Comparison of ENCODE assay signal across 18 cellular contexts in genomic region chr7:106231856-106232490, GRCh38. TPM values are rescaled to one million over a fixed set of nuclear protein-coding genes. Genes with fewer than 3 reads are reported as not detected.
DNase-seq lines count a peak whose midpoint lies in the region; ATAC-seq, FAIRE-seq and TF ChIP-seq lines count a peak whose summit lies in the region.
"Had no signal": no experiment of that assay in that cellular context is flagged by ENCODE, and none has a peak within 500 bp of the region (broad histone marks: within the 10 kb centered on the region; RNA-seq: fewer than 3 reads in every experiment).

No MANE protein-coding gene starts in this region.

- H3K9me3 ChIP-seq in liver (ENCODE audit: control insufficient read depth in 4 of 4, low read length in 3 of 4) (no peaks in the 10 kb centered on the region), HepG2 (ENCODE audit: low read length) (no peaks in the 10 kb centered on the region), mesenchymal stem cell (ENCODE audit: control insufficient read depth, low read length) (no peaks in the 10 kb centered on the region)
- H3K9me3 ChIP-seq: Caco-2, HAP-1 had no signal

- H3K4ac ChIP-seq in mesenchymal stem cell (ENCODE audit: low read depth in 1 of 2, low read length in 2 of 2): no peak overlapping the region

- no peak for DNase-seq in HepG2 (ENCODE audit: low spot score)
- DNase-seq in brain microvascular endothelial cell: peak; percentile 12
- no peak for DNase-seq in mesenchymal stem cell
- DNase-seq in natural killer cell treated with Interleukin-12 subunit alpha and Interleukin-12 subunit beta and Interleukin-15 and Interleukin-18, amount 100 ng/mL, for 72 hours (ENCODE audit: low spot score): no peak
- no peak for DNase-seq in COR-L47 (lab: John Stamatoyannopoulos, UW)
- DNase-seq: Caco-2; CD8-positive, alpha-beta T cell; DND-41; GOT3; IMR-90 had no signal

- no peak for FAIRE-seq in HepG2 (lab: Jason Lieb, UNC)
- FAIRE-seq: G401.6, GM12891 had no signal

- no peak overlapping the region for H2BK120ac ChIP-seq in mesenchymal stem cell (ENCODE audit: low read depth, low read length)

- no peak overlapping the region for H3K27ac Mint-ChIP-seq in natural killer cell treated with Interleukin-12 subunit alpha and Interleukin-12 subunit beta and Interleukin-15 and Interleukin-18, amount 100 ng/mL, for 72 hours
- H3K27ac Mint-ChIP-seq: CD14-positive monocyte; CD8-positive, alpha-beta T cell had no signal

- H3K4me3 ChIP-seq in liver (ENCODE audit: low read depth in 1 of 3, low read length in 3 of 3) (no peak overlapping the region), HepG2 (replicated peaks in 1 of 3; ENCODE audit: insufficient read depth in 1 of 3, low read depth in 2 of 3, low read length in 3 of 3) (no peak overlapping the region), brain microvascular endothelial cell (ENCODE audit: low read depth, low read length) (no peak overlapping the region), mesenchymal stem cell (ENCODE audit: insufficient read depth in 1 of 2, low read depth in 1 of 2, low read length in 2 of 2) (no peak overlapping the region)
- H3K4me3 ChIP-seq: HAP-1 had no signal

- H4K20me1 ChIP-seq in HepG2 (ENCODE audit: insufficient read depth, low read length): no peaks in the 10 kb centered on the region

- in situ Hi-C loops in HepG2 (cut with HindIII; ENCODE audit: extremely low pct_ligation_motif_present, low pct_unique_long_range_greater_than_20kb): no loop called here
- in situ Hi-C loops in brain microvascular endothelial cell (cut with HindIII; ENCODE audit: low pct_ligation_motif_present, low sequenced_read_pairs): no loop called here

- intact Hi-C loops in HepG2 (cut with micrococcal nuclease; ENCODE audit: unreplicated experiment): no loop called here

- no peak for TF ChIP-seq EP300 in HepG2 (IDR thresholded peaks at IDR 0.05; ENCODE audit: low read depth in 2 of 2, low read length in 2 of 2)
- no peak for TF ChIP-seq EP300 in HepG2 (CRISPR knock-in tag; IDR thresholded peaks at IDR 0.05; ENCODE audit: borderline replicate concordance)

- TF ChIP-seq CTCF in liver (IDR thresholded peaks at IDR 0.05; ENCODE audit: low read depth, low read length, missing input control): no peak
- no peak for TF ChIP-seq CTCF in HepG2 (CRISPR knock-in tag; IDR thresholded peaks at IDR 0.05)
- no peak for TF ChIP-seq CTCF in brain microvascular endothelial cell (IDR thresholded peaks at IDR 0.05; ENCODE audit: low read depth, low read length, missing control alignments)

- no peak for TF ChIP-seq RAD21 in liver (IDR thresholded peaks at IDR 0.05)
- no peak for TF ChIP-seq RAD21 in HepG2 (CRISPR knock-in tag; IDR thresholded peaks at IDR 0.05)

- TF ChIP-seq POLR2A in HepG2 (IDR thresholded peaks at IDR 0.05; ENCODE audit: insufficient read depth in 1 of 2, low read depth in 2 of 2, low read length in 2 of 2): no peak

- ATAC-seq in HepG2 (no peak), HG02840 (IDR thresholded peaks at IDR 0.05; ENCODE audit: low FRiP score, unreplicated experiment) (no peak), esophagus mucosa (no peak)
- no peak for ATAC-seq in natural killer cell treated with Interleukin-12 subunit alpha and Interleukin-12 subunit beta and Interleukin-15 and Interleukin-18, amount 100 ng/mL, for 72 hours
- ATAC-seq: CD8-positive, alpha-beta T cell had no signal

- no peak overlapping the region for H3K4me3 Mint-ChIP-seq in natural killer cell treated with Interleukin-12 subunit alpha and Interleukin-12 subunit beta and Interleukin-15 and Interleukin-18, amount 100 ng/mL, for 72 hours
- H3K4me3 Mint-ChIP-seq: CD14-positive monocyte; CD8-positive, alpha-beta T cell had no signal

- no peaks in the 10 kb centered on the region for H3K79me1 ChIP-seq in mesenchymal stem cell (replicated peaks; ENCODE audit: low read length, poor library complexity, severe bottlenecking)

- H2AK5ac ChIP-seq in mesenchymal stem cell (ENCODE audit: low read length, severe bottlenecking): no peak overlapping the region

- H3K4me1 ChIP-seq in liver (ENCODE audit: control insufficient read depth in 4 of 4, insufficient read depth in 4 of 4, low read length in 3 of 4): peaks cover 0 to 5% (median 2%) of the 10 kb centered on the region in 4 donors
- no peaks in the 10 kb centered on the region for H3K4me1 ChIP-seq in HepG2 (ENCODE audit: insufficient read depth, low read length)
- peaks cover 4% of the 10 kb centered on the region for H3K4me1 ChIP-seq in mesenchymal stem cell (ENCODE audit: control insufficient read depth, insufficient read depth, low read depth, low read length)
- H3K4me1 ChIP-seq: Caco-2, HAP-1 had no signal

- no peaks in the 10 kb centered on the region for H3K79me2 ChIP-seq in HepG2 (ENCODE audit: insufficient read depth, low read length)

- H2AFZ ChIP-seq in HepG2 (ENCODE audit: low read length): no peak overlapping the region
- H2AFZ ChIP-seq in mesenchymal stem cell (ENCODE audit: low read depth, low read length): no peak overlapping the region

- peak overlapping the region; percentile 53 for H2BK5ac ChIP-seq in mesenchymal stem cell (ENCODE audit: low read depth, low read length, poor library complexity, severe bottlenecking)

- POLR2A ChIA-PET in HepG2 (lab: Yijun Ruan, JAX): no interaction called here

- peaks cover 18 to 47% of the 10 kb centered on the region in 2 donors for H3K27me3 Mint-ChIP-seq in natural killer cell treated with Interleukin-12 subunit alpha and Interleukin-12 subunit beta and Interleukin-15 and Interleukin-18, amount 100 ng/mL, for 72 hours

- H3K27ac ChIP-seq in liver (ENCODE audit: low read depth in 1 of 2, low read length in 2 of 2) (no peak overlapping the region), HepG2 (ENCODE audit: extremely low read length, insufficient read depth, low read length) (no peak overlapping the region), brain microvascular endothelial cell (no peak overlapping the region), mesenchymal stem cell (ENCODE audit: low read length, poor library complexity, severe bottlenecking) (peak overlapping the region; percentile 75)
- H3K27ac ChIP-seq: 22Rv1 had no signal

- H3K9me3 Mint-ChIP-seq in natural killer cell treated with Interleukin-12 subunit alpha and Interleukin-12 subunit beta and Interleukin-15 and Interleukin-18, amount 100 ng/mL, for 72 hours: no peaks in the 10 kb centered on the region
- H3K9me3 Mint-ChIP-seq: CD8-positive, alpha-beta T cell had no signal

- no peaks in the 10 kb centered on the region for H3K36me3 Mint-ChIP-seq in natural killer cell treated with Interleukin-12 subunit alpha and Interleukin-12 subunit beta and Interleukin-15 and Interleukin-18, amount 100 ng/mL, for 72 hours
- H3K36me3 Mint-ChIP-seq: CD14-positive monocyte; CD8-positive, alpha-beta T cell had no signal

- 59% methylated on average over 7 of the region's 7 CpGs for WGBS in liver
- 45% methylated on average over 7 of the region's 7 CpGs for WGBS in HepG2 (ENCODE audit: low lambda C conversion rate)
- 94% methylated on average over 7 of the region's 7 CpGs for WGBS in mesenchymal stem cell

- no peak overlapping the region for H3K14ac ChIP-seq in mesenchymal stem cell (ENCODE audit: low read length in 2 of 2)

- H3K4me2 ChIP-seq in HepG2 (ENCODE audit: low read depth, low read length): no peak overlapping the region
- peak overlapping the region; percentile 6 for H3K4me2 ChIP-seq in mesenchymal stem cell (ENCODE audit: low read length, poor library complexity, severe bottlenecking)

- no peak overlapping the region for H3K23ac ChIP-seq in mesenchymal stem cell (ENCODE audit: low read length in 2 of 2)

- no peaks in the 10 kb centered on the region for H3K36me3 ChIP-seq in liver (ENCODE audit: control insufficient read depth in 4 of 4, insufficient read depth in 3 of 4, low read depth in 1 of 4, low read length in 3 of 4)
- H3K36me3 ChIP-seq in HepG2 (replicated peaks in 1 of 2; ENCODE audit: control insufficient read depth in 1 of 2, insufficient read depth in 2 of 2, low read length in 2 of 2): no peaks in the 10 kb centered on the region
- no peaks in the 10 kb centered on the region for H3K36me3 ChIP-seq in brain microvascular endothelial cell (replicated peaks)
- H3K36me3 ChIP-seq in mesenchymal stem cell (ENCODE audit: control insufficient read depth in 1 of 2, insufficient read depth in 2 of 2, low read depth in 1 of 2, low read length in 2 of 2): no peaks in the 10 kb centered on the region
- H3K36me3 ChIP-seq: HAP-1 had no signal

- H3K27me3 ChIP-seq in liver (ENCODE audit: control insufficient read depth in 4 of 4, insufficient read depth in 4 of 4, low read length in 3 of 4) (no peaks in the 10 kb centered on the region), HepG2 (ENCODE audit: control insufficient read depth in 1 of 2, insufficient read depth in 2 of 2, low read length in 2 of 2) (no peaks in the 10 kb centered on the region), brain microvascular endothelial cell (replicated peaks) (no peaks in the 10 kb centered on the region), mesenchymal stem cell (ENCODE audit: control insufficient read depth in 1 of 2, insufficient read depth in 1 of 2, low read length in 2 of 2) (no peaks in the 10 kb centered on the region)

- BruUV-seq in HepG2 (replicated peaks; lab: Mats Ljungman, UMichigan): no TSS peak

- H3K9ac ChIP-seq in liver (ENCODE audit: low read depth in 1 of 2, low read length in 2 of 2): no peak overlapping the region
- no peak overlapping the region for H3K9ac ChIP-seq in HepG2 (ENCODE audit: insufficient read depth, low read depth, low read length)
- H3K9ac ChIP-seq in mesenchymal stem cell (ENCODE audit: low read length): no peak overlapping the region

- no peaks in the 10 kb centered on the region for H3K4me1 Mint-ChIP-seq in natural killer cell treated with Interleukin-12 subunit alpha and Interleukin-12 subunit beta and Interleukin-15 and Interleukin-18, amount 100 ng/mL, for 72 hours (ENCODE audit: low read depth in 2 of 2)
- H3K4me1 Mint-ChIP-seq: CD14-positive monocyte had no signal

- no peak overlapping the region for H3K18ac ChIP-seq in mesenchymal stem cell (ENCODE audit: low read depth in 1 of 2, low read length in 2 of 2)

- H4K8ac ChIP-seq in mesenchymal stem cell (ENCODE audit: low read length): no peak overlapping the region

- H2BK12ac ChIP-seq in mesenchymal stem cell (ENCODE audit: low read length in 2 of 2): no peak overlapping the region

- H2BK15ac ChIP-seq in mesenchymal stem cell (ENCODE audit: low read depth, poor library complexity, severe bottlenecking): no peak overlapping the region

- CTCF ChIA-PET in HepG2 (lab: Yijun Ruan, JAX; ENCODE audit: low intra/inter-chr PET ratio, low total read pairs): no interaction called here

- H4K91ac ChIP-seq in mesenchymal stem cell (ENCODE audit: low read length): no peak overlapping the region

RNA-seq across cellular contexts. Expression of gene NAMPT, which starts 52.8 kb away (rescaled TPM):
- total RNA-seq in liver: 100 to 1,000 TPM in 1 of 2 donors, 10 to 100 TPM in 1; 20.8 to 444 TPM
- polyA plus RNA-seq in liver: 100 to 1,000 TPM; 134 to 185 TPM
- total RNA-seq in HepG2 (2016; rRNA removed; fragmentation: Illumina TruSeq; extraction: Trizol): 67.7 and 105 TPM in 2 replicates
- total RNA-seq in HepG2 (2016; cell fraction: cytosol; rRNA removed; fragmentation: Illumina TruSeq; extraction: Trizol; ENCODE audit: low read depth): 13.0 and 13.4 TPM in 2 replicates
- total RNA-seq in HepG2 (2016; cell fraction: insoluble cytoplasmic fraction; rRNA removed; fragmentation: Illumina TruSeq; extraction: Trizol): 64.2 and 94.5 TPM in 2 replicates
- total RNA-seq in HepG2 (2016; cell fraction: membrane; rRNA removed; fragmentation: Illumina TruSeq; extraction: Trizol): 33.7 and 41.5 TPM in 2 replicates
- total RNA-seq in HepG2 (2016; cell fraction: nucleus; rRNA removed; fragmentation: Illumina TruSeq; extraction: Trizol): 43.1 and 45.4 TPM in 2 replicates
- 10.4 and 15.8 TPM in 2 replicates for polyA plus RNA-seq in HepG2 (2011; rRNA removed)
- 6.9 and 10.2 TPM in 2 replicates for polyA plus RNA-seq in HepG2 (2011; cell fraction: cytosol; rRNA removed)
- 4.5 and 9.2 TPM in 2 replicates for polyA plus RNA-seq in HepG2 (2011; cell fraction: nucleus; rRNA removed)
- polyA plus RNA-seq in HepG2 (2012): 32.6 and 38.7 TPM in 2 replicates
- 7.8 and 8.1 TPM in 2 replicates for polyA plus RNA-seq in HepG2 (2016; cell fraction: cytosol; fragmentation: Illumina TruSeq; extraction: Trizol; ENCODE audit: low read depth)
- polyA plus RNA-seq in HepG2 (2016; cell fraction: insoluble cytoplasmic fraction; fragmentation: Illumina TruSeq; extraction: Trizol; ENCODE audit: low read depth): 74.3 and 76.8 TPM in 2 replicates
- polyA plus RNA-seq in HepG2 (2016; cell fraction: membrane; fragmentation: Illumina TruSeq; extraction: Trizol; ENCODE audit: low read depth): 14.5 and 16.2 TPM in 2 replicates
- polyA plus RNA-seq in HepG2 (2016; cell fraction: nucleus; fragmentation: Illumina TruSeq; extraction: Trizol; ENCODE audit: insufficient read depth, low read depth): 23.2 and 29.2 TPM in 2 replicates
- 7.5 and 29.2 TPM in 2 replicates for polyA minus RNA-seq in HepG2 (2011; rRNA and poly(A)+ RNA removed; ENCODE audit: low replicate concordance)
- polyA minus RNA-seq in HepG2 (2011; cell fraction: cytosol; rRNA and poly(A)+ RNA removed): 43.6 and 50.5 TPM in 2 replicates
- 56.3 and 66.5 TPM in 2 replicates for polyA minus RNA-seq in HepG2 (2011; cell fraction: nucleus; rRNA and poly(A)+ RNA removed)
- polyA plus RNA-seq in mesenchymal stem cell (2013, experiment 1 of 2): 61.9 TPM
- polyA plus RNA-seq in mesenchymal stem cell (2013, experiment 2 of 2): 63.3 TPM
- total RNA-seq in natural killer cell treated with Interleukin-12 subunit alpha and Interleukin-12 subunit beta and Interleukin-15 and Interleukin-18, amount 100 ng/mL, for 72 hours: 100 to 1,000 TPM; 283 to 446 TPM
- total RNA-seq in esophagus mucosa: 418 TPM
